In the genomic region with DNA sequence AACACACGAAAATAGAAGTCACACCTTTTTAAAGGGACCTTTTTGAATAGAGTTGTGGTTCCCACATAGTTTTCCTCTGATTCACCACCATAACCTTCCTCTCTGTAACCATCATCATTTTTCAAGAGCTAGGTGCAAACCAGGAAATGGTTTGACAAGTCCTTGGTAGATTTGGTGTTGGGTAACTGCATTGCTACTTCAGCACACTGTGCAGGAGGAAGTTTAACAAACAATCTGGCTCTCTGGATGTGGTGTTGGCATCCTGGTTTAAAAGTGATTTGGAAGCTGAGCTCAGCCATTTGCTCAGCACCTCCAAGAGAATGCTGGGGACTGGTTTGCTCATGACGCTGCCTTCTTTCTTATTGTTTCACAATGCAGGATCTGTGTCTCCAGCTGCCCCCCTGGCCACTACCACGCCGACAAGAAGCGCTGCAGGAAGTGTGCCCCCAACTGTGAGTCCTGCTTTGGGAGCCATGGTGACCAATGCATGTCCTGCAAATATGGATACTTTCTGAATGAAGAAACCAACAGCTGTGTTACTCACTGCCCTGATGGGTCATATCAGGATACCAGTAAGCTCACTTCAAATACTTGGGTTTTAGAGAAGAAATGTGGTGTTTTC, we compare ENCODE assay signal across 11 cellular contexts.
DNase-seq lines count a peak whose midpoint lies in the region; ATAC-seq and TF ChIP-seq lines count a peak whose summit lies in the region.
"Had no signal": no experiment of that assay in that cellular context is flagged by ENCODE, and none has a peak within 500 bp of the region (broad histone marks: within the 10 kb centered on the region; RNA-seq: fewer than 3 reads in every experiment).

No MANE protein-coding gene starts in this region.

- no peak for TF ChIP-seq CTCF in foreskin keratinocyte (conservative IDR thresholded peaks at IDR 0.05)
- TF ChIP-seq CTCF in stomach (IDR thresholded peaks at IDR 0.05) = no peak
- TF ChIP-seq CTCF in Peyer's patch (IDR thresholded peaks at IDR 0.05) = no peak

- H3K27me3 ChIP-seq in foreskin keratinocyte (no peaks in the 10 kb centered on the region), stomach (no peaks in the 10 kb centered on the region), Peyer's patch (no peaks in the 10 kb centered on the region)

- H3K27ac ChIP-seq in foreskin keratinocyte (no peak overlapping the region), stomach (peak overlapping the region in 4 of 5 donors; percentile 0 to 63 (median 54)), Peyer's patch (no peak overlapping the region)
- H3K27ac ChIP-seq: KMS-11 had no signal

- peaks cover 10% of the 10 kb centered on the region for H3K4me1 ChIP-seq in foreskin keratinocyte
- H3K4me1 ChIP-seq in stomach = peaks cover 3 to 15% (median 10%) of the 10 kb centered on the region in 4 donors
- no peaks in the 10 kb centered on the region for H3K4me1 ChIP-seq in Peyer's patch

- H3K27me3 Mint-ChIP-seq in activated T-cell treated with anti-CD3 and anti-CD28 coated beads, Interleukin-2, amount 50 U/mL, for 4 hours (ENCODE audit: low read depth) = no peaks in the 10 kb centered on the region
- H3K27me3 Mint-ChIP-seq: CD4-positive, alpha-beta memory T cell had no signal

- H3K36me3 ChIP-seq in stomach (peaks cover 0 to 16% (median 4%) of the 10 kb centered on the region in 4 donors), Peyer's patch (peaks cover 0 to 66% (median 0%) of the 10 kb centered on the region in 3 donors)

- H3K9me3 Mint-ChIP-seq in activated T-cell treated with anti-CD3 and anti-CD28 coated beads, Interleukin-2, amount 50 U/mL, for 4 hours = no peaks in the 10 kb centered on the region

- no peaks in the 10 kb centered on the region for H3K4me1 Mint-ChIP-seq in activated T-cell treated with anti-CD3 and anti-CD28 coated beads, Interleukin-2, amount 50 U/mL, for 4 hours (ENCODE audit: low read depth)
- H3K4me1 Mint-ChIP-seq: CD4-positive, alpha-beta memory T cell had no signal

- TF ChIP-seq EP300 in stomach (IDR thresholded peaks at IDR 0.05) = no peak

- H3K9me3 ChIP-seq in stomach (no peaks in the 10 kb centered on the region), Peyer's patch (no peaks in the 10 kb centered on the region)

- peak; percentile 51 to 69 for ATAC-seq in activated T-cell treated with anti-CD3 and anti-CD28 coated beads, Interleukin-2, amount 50 U/mL, for 4 hours
- ATAC-seq in foreskin keratinocyte = peak; percentile 90
- no peak for ATAC-seq in HG03571 (IDR thresholded peaks at IDR 0.05; ENCODE audit: unreplicated experiment)
- no peak for ATAC-seq in GM18907 (IDR thresholded peaks at IDR 0.05; ENCODE audit: unreplicated experiment)

- peaks cover 31% of the 10 kb centered on the region for H3K36me3 Mint-ChIP-seq in activated T-cell treated with anti-CD3 and anti-CD28 coated beads, Interleukin-2, amount 50 U/mL, for 4 hours (ENCODE audit: insufficient read depth)

- 53 to 71% (median 61%) methylated on average over 3 to 5 of the region's 5 CpGs for WGBS in stomach, 5 donors

- H3K4me3 ChIP-seq in stomach (no peak overlapping the region), Peyer's patch (no peak overlapping the region)

- no peak for DNase-seq in activated T-cell treated with anti-CD3 and anti-CD28 coated beads, Interleukin-2, amount 50 U/mL, for 4 hours
- DNase-seq in activated T-cell treated with anti-CD3 and anti-CD28 coated beads for 4 hours = no peak
- DNase-seq in SKM-1 (lab: John Stamatoyannopoulos, UW; ENCODE audit: unreplicated experiment) = peak; percentile 17
- DNase-seq in foreskin keratinocyte = peak; percentile 81 to 91
- DNase-seq in stomach = no peak
- no peak for DNase-seq in Peyer's patch
- DNase-seq: CD4-positive, alpha-beta memory T cell; central memory CD4-positive, alpha-beta T cell had no signal

- TF ChIP-seq POLR2A in stomach (IDR thresholded peaks at IDR 0.05) (no peak), Peyer's patch (IDR thresholded peaks at IDR 0.05) (no peak)

- intact Hi-C loops in stomach (cut with DNase I; ENCODE audit: low total_unique reads) = loop anchor here (10.0 kb wide), 1 partner anchor 64 kb away; no protein-coding TSS in a partner anchor

- no peak overlapping the region for H3K4me3 Mint-ChIP-seq in activated T-cell treated with anti-CD3 and anti-CD28 coated beads, Interleukin-2, amount 50 U/mL, for 4 hours
- H3K4me3 Mint-ChIP-seq: CD4-positive, alpha-beta memory T cell had no signal

Comparison
In these comparisons a context has a peak if more than half of its experiments do, and no peak if none do; other contexts are left out.
1. ATAC-seq: peak in activated T-cell treated with anti-CD3 and anti-CD28 coated beads, Interleukin-2, amount 50 U/mL, for 4 hours (2 of 2) and foreskin keratinocyte (single experiment); none in HG03571 (single experiment) and GM18907 (single experiment).
2. DNase-seq: peak in SKM-1 (single experiment) and foreskin keratinocyte (2 of 2); none in activated T-cell treated with anti-CD3 and anti-CD28 coated beads, Interleukin-2, amount 50 U/mL, for 4 hours (single experiment), activated T-cell treated with anti-CD3 and anti-CD28 coated beads for 4 hours (single experiment), stomach (single experiment) and Peyer's patch (0 of 3).
3. H3K27ac ChIP-seq: peak in stomach (4 of 5); none in foreskin keratinocyte (single experiment) and Peyer's patch (0 of 4).